9 cellular contexts compared by ENCODE assay signal in the genomic region with DNA sequence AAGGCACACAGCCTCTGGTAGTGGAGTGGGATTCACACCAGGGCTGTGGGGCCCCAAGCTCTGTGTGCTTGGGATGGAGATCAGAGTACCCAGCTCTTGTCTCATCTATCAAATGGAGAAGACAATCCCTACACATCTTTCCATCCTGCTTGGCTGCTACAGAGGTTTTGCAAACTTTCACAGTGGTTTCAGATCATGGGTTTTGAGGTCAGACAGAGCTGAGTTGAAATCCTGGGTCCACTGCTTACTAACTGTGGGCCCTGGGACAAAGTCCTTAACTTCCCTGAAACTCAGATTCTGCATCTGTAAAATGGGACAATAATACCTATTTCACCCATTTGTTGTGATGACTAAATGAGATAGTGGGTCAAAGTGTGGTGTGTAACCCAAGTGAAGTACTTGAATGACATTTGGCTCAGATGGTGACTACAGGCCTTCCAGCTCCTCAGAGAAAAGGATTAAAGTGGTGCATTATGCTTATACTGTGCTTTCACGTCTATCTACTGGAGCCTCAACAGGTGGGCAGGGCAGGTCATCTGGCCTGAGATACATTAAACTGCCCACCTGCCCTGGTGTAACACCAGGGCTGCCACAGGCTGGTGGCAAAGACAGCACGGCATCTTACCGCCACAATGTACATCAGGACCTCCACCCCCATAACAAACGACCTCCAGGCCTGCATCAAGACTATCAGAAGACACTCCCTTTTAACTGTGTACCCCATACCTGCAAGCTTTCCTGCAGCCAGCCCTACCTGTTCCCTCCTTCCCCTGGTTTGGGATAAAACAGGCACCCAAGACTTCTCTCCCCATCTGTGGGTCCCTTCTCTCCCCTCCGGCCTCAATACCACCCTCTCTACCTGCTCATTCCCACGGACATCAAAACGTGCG. TPM values are rescaled to one million over a fixed set of nuclear protein-coding genes. Genes with fewer than 3 reads are reported as not detected.
DNase-seq lines count a peak whose midpoint lies in the region; TF ChIP-seq lines count a peak whose summit lies in the region.
"Had no signal": no experiment of that assay in that cellular context is flagged by ENCODE, and none has a peak within 500 bp of the region (broad histone marks: within the 10 kb centered on the region; RNA-seq: fewer than 3 reads in every experiment).

No MANE protein-coding gene starts in this region.

- no peak overlapping the region for H3K27ac ChIP-seq in mesenchymal stem cell (ENCODE audit: low read length, poor library complexity, severe bottlenecking)
- peak overlapping the region; percentile 75 to 97 (median 95) for H3K27ac ChIP-seq in tibial nerve

- no peaks in the 10 kb centered on the region for H3K36me3 ChIP-seq in mesenchymal stem cell (ENCODE audit: control insufficient read depth in 1 of 2, insufficient read depth in 2 of 2, low read depth in 1 of 2, low read length in 2 of 2)
- H3K36me3 ChIP-seq in tibial nerve, result no peaks in the 10 kb centered on the region

- H3K4me1 ChIP-seq in mesenchymal stem cell (ENCODE audit: control insufficient read depth, insufficient read depth, low read depth, low read length) (peaks cover 30% of the 10 kb centered on the region), tibial nerve (peaks cover 0 to 53% (median 37%) of the 10 kb centered on the region in 4 donors)

- H4K91ac ChIP-seq in mesenchymal stem cell (ENCODE audit: low read length), result no peak overlapping the region

- H3K9ac ChIP-seq in mesenchymal stem cell (ENCODE audit: low read length), result no peak overlapping the region

- peaks cover 86% of the 10 kb centered on the region for H3K4me1 Mint-ChIP-seq in activated naive CD4-positive, alpha-beta T cell treated with anti-CD3 and anti-CD28 coated beads, Interleukin-2, amount 10 ng/mL, durations not matched to agents 7 days and 5 days
- H3K4me1 Mint-ChIP-seq in activated CD4-positive, alpha-beta T cell treated with anti-CD3 and anti-CD28 coated beads, Interleukin-2, amount 10 ng/mL, durations not matched to agents 7 days and 5 days, result peaks cover 83% of the 10 kb centered on the region

- CTCF ChIA-PET in activated naive CD4-positive, alpha-beta T cell treated with anti-CD3 and anti-CD28 coated beads, Interleukin-2, amount 10 ng/mL, durations not matched to agents 7 days and 5 days (lab: Charles Lee), result interaction anchor here (0.8 to 3.8 kb wide), 8 partner anchors 11 to 59 kb away, joined by 3 to 18 read pairs (median 6); no protein-coding TSS in a partner anchor
- CTCF ChIA-PET in activated CD4-positive, alpha-beta T cell treated with anti-CD3 and anti-CD28 coated beads, Interleukin-2, amount 10 ng/mL, durations not matched to agents 7 days and 5 days (lab: Charles Lee), result interaction anchor here (0.9 to 1.4 kb wide), 5 partner anchors 30 to 63 kb away, joined by 3 to 4 read pairs (median 3); no protein-coding TSS in a partner anchor

- no peaks in the 10 kb centered on the region for H3K27me3 Mint-ChIP-seq in activated naive CD4-positive, alpha-beta T cell treated with anti-CD3 and anti-CD28 coated beads, Interleukin-2, amount 10 ng/mL, durations not matched to agents 7 days and 5 days
- no peaks in the 10 kb centered on the region for H3K27me3 Mint-ChIP-seq in activated CD4-positive, alpha-beta T cell treated with anti-CD3 and anti-CD28 coated beads, Interleukin-2, amount 10 ng/mL, durations not matched to agents 7 days and 5 days

- peak overlapping the region; percentile 4 for H4K8ac ChIP-seq in mesenchymal stem cell (ENCODE audit: low read length)

- H3K27me3 ChIP-seq in mesenchymal stem cell (ENCODE audit: control insufficient read depth in 1 of 2, insufficient read depth in 1 of 2, low read length in 2 of 2) (no peaks in the 10 kb centered on the region), tibial nerve (no peaks in the 10 kb centered on the region)

- H3K4me2 ChIP-seq in mesenchymal stem cell (ENCODE audit: low read length, poor library complexity, severe bottlenecking), result no peak overlapping the region

- H2AK5ac ChIP-seq in mesenchymal stem cell (ENCODE audit: low read length, severe bottlenecking), result no peak overlapping the region

- 96% methylated on average over 8 of the region's 8 CpGs for WGBS in mesenchymal stem cell
- 58 to 68% methylated on average over 7 to 8 of the region's 8 CpGs for WGBS in tibial nerve, 2 donors

- no peak for TF ChIP-seq EP300 in tibial nerve (IDR thresholded peaks at IDR 0.05)

- no peak overlapping the region for H2AFZ ChIP-seq in mesenchymal stem cell (ENCODE audit: low read depth, low read length)

- no peaks in the 10 kb centered on the region for H3K9me3 Mint-ChIP-seq in activated naive CD4-positive, alpha-beta T cell treated with anti-CD3 and anti-CD28 coated beads, Interleukin-2, amount 10 ng/mL, durations not matched to agents 7 days and 5 days
- H3K9me3 Mint-ChIP-seq in activated CD4-positive, alpha-beta T cell treated with anti-CD3 and anti-CD28 coated beads, Interleukin-2, amount 10 ng/mL, durations not matched to agents 7 days and 5 days, result no peaks in the 10 kb centered on the region

- peak; percentile 19 for DNase-seq in activated naive CD4-positive, alpha-beta T cell treated with anti-CD3 and anti-CD28 coated beads, Interleukin-2, amount 10 ng/mL, durations not matched to agents 7 days and 5 days
- DNase-seq in activated naive CD4-positive, alpha-beta T cell (lab: John Stamatoyannopoulos, UW), result no peak
- no peak for DNase-seq in activated CD4-positive, alpha-beta T cell treated with anti-CD3 and anti-CD28 coated beads, Interleukin-2, amount 10 ng/mL, durations not matched to agents 7 days and 5 days
- DNase-seq in mesenchymal stem cell, result no peak
- no peak for DNase-seq in tibial nerve (ENCODE audit: low spot score in 2 of 2)
- DNase-seq in SW480 (ENCODE audit: low spot score), result no peak
- no peak for DNase-seq in CD1c-positive myeloid dendritic cell (ENCODE audit: extremely low spot score)
- DNase-seq in activated effector memory CD4-positive, alpha-beta T cell treated with Interleukin-2 at 50 U/mL for 16 hours, result no peak
- DNase-seq: NCI-H2029 had no signal

- POLR2A ChIA-PET in activated CD4-positive, alpha-beta T cell treated with anti-CD3 and anti-CD28 coated beads, Interleukin-2, amount 10 ng/mL, durations not matched to agents 7 days and 5 days (lab: Charles Lee), result interaction anchor here (1.1 to 1.6 kb wide), 2 partner anchors 31 to 36 kb away, joined by 3 to 6 read pairs; no protein-coding TSS in a partner anchor

- no peak for TF ChIP-seq POLR2A in tibial nerve (IDR thresholded peaks at IDR 0.05)

- no peak overlapping the region for H3K23ac ChIP-seq in mesenchymal stem cell (ENCODE audit: low read length in 2 of 2)

- peaks cover 3% of the 10 kb centered on the region for H3K79me1 ChIP-seq in mesenchymal stem cell (replicated peaks; ENCODE audit: low read length, poor library complexity, severe bottlenecking)

- H2BK120ac ChIP-seq in mesenchymal stem cell (ENCODE audit: low read depth, low read length), result no peak overlapping the region

- peak overlapping the region; percentile 84 for H3K4me3 Mint-ChIP-seq in activated naive CD4-positive, alpha-beta T cell treated with anti-CD3 and anti-CD28 coated beads, Interleukin-2, amount 10 ng/mL, durations not matched to agents 7 days and 5 days
- H3K4me3 Mint-ChIP-seq in activated CD4-positive, alpha-beta T cell treated with anti-CD3 and anti-CD28 coated beads, Interleukin-2, amount 10 ng/mL, durations not matched to agents 7 days and 5 days, result peak overlapping the region; percentile 92

- no peak overlapping the region for H3K4me3 ChIP-seq in mesenchymal stem cell (ENCODE audit: insufficient read depth in 1 of 2, low read depth in 1 of 2, low read length in 2 of 2)
- H3K4me3 ChIP-seq in tibial nerve, result peak overlapping the region in 2 of 4 donors; percentile 54 to 84

- TF ChIP-seq CTCF in tibial nerve (IDR thresholded peaks at IDR 0.05), result no peak

- H3K9me3 ChIP-seq in mesenchymal stem cell (ENCODE audit: control insufficient read depth, low read length) (no peaks in the 10 kb centered on the region), tibial nerve (no peaks in the 10 kb centered on the region)

- no peak overlapping the region for H3K14ac ChIP-seq in mesenchymal stem cell (ENCODE audit: low read length in 2 of 2)

- H2BK5ac ChIP-seq in mesenchymal stem cell (ENCODE audit: low read depth, low read length, poor library complexity, severe bottlenecking), result no peak overlapping the region

- H2BK12ac ChIP-seq in mesenchymal stem cell (ENCODE audit: low read length in 2 of 2), result peak overlapping the region in 1 of 2 experiments; percentile 11

- peak overlapping the region; percentile 94 for H3K27ac Mint-ChIP-seq in activated naive CD4-positive, alpha-beta T cell treated with anti-CD3 and anti-CD28 coated beads, Interleukin-2, amount 10 ng/mL, durations not matched to agents 7 days and 5 days
- peak overlapping the region; percentile 98 for H3K27ac Mint-ChIP-seq in activated CD4-positive, alpha-beta T cell treated with anti-CD3 and anti-CD28 coated beads, Interleukin-2, amount 10 ng/mL, durations not matched to agents 7 days and 5 days

- H2BK15ac ChIP-seq in mesenchymal stem cell (ENCODE audit: low read depth, poor library complexity, severe bottlenecking), result peak overlapping the region; percentile 33

- no peak overlapping the region for H3K18ac ChIP-seq in mesenchymal stem cell (ENCODE audit: low read depth in 1 of 2, low read length in 2 of 2)

- H3K36me3 Mint-ChIP-seq in activated naive CD4-positive, alpha-beta T cell treated with anti-CD3 and anti-CD28 coated beads, Interleukin-2, amount 10 ng/mL, durations not matched to agents 7 days and 5 days, result peaks cover 45% of the 10 kb centered on the region
- H3K36me3 Mint-ChIP-seq in activated CD4-positive, alpha-beta T cell treated with anti-CD3 and anti-CD28 coated beads, Interleukin-2, amount 10 ng/mL, durations not matched to agents 7 days and 5 days (ENCODE audit: low read depth), result peaks cover 52% of the 10 kb centered on the region

- no peak overlapping the region for H3K4ac ChIP-seq in mesenchymal stem cell (ENCODE audit: low read depth in 1 of 2, low read length in 2 of 2)

RNA-seq across cellular contexts. Expression of a gene that starts 0.8 kb away (rescaled TPM):
- total RNA-seq in activated CD4-positive, alpha-beta T cell treated with anti-CD3 and anti-CD28 coated beads, Interleukin-2, amount 10 ng/mL, durations not matched to agents 7 days and 5 days, result 10 to 100 TPM; 61.9 to 64.3 TPM
- polyA plus RNA-seq in mesenchymal stem cell (2013, experiment 1 of 2), result 0.65 TPM
- 0.68 TPM for polyA plus RNA-seq in mesenchymal stem cell (2013, experiment 2 of 2)
- total RNA-seq in tibial nerve, result 10 to 100 TPM; 12.3 to 21.0 (median 19.8) TPM

RNA-seq across cellular contexts. Expression of a gene that starts 50.4 kb away (rescaled TPM):
- total RNA-seq in activated CD4-positive, alpha-beta T cell treated with anti-CD3 and anti-CD28 coated beads, Interleukin-2, amount 10 ng/mL, durations not matched to agents 7 days and 5 days, result 100 to 1,000 TPM; 331 to 351 TPM
- polyA plus RNA-seq in mesenchymal stem cell (2013, experiment 1 of 2), result 16.7 TPM
- polyA plus RNA-seq in mesenchymal stem cell (2013, experiment 2 of 2), result 15.1 TPM
- total RNA-seq in tibial nerve, result 10 to 100 TPM; 31.2 to 61.6 (median 44.3) TPM

Comparison
In these comparisons a context has a peak if more than half of its experiments do, and no peak if none do; other contexts are left out.
1. RNA of a gene that starts 50.4 kb away (total RNA-seq): 331 to 351 TPM in activated CD4-positive, alpha-beta T cell treated with anti-CD3 and anti-CD28 coated beads, Interleukin-2, amount 10 ng/mL, durations not matched to agents 7 days and 5 days; 31.2 to 61.6 TPM in tibial nerve; every median in the first group is over 4 times any median in the second.